8 cellular contexts compared by ENCODE assay signal in the genomic region with DNA sequence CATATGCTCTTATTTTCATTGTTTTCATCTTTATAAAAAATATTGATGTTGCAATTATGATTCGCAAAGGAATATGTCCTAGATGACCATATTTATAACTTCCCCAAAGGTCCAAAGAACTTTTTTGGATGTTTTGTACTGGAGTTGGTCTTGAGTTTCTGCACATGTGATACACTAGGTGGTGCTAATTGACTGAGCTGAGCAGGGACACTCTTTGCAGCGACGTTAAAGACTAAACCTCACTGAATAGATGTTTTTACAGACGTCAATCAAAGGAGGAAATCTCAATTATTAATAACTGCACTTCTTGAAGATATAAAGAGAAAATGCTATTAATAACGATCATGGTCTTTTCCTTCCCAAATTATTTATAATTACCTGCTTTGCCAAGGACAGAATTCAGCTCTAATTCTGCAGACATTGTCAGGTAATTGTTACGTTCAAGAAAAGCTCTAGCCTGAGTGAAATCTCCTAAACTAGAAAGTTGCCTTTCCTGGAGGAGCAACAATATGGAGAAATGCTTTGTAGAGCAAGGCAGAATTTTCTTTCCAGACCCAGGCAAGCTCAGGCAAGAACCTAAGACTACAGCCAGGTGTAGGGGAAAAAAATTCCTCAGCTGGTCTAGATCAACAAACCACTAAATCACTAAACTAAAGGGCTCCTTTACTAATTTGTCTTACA.
DNase-seq lines count a peak whose midpoint lies in the region; ATAC-seq and TF ChIP-seq lines count a peak whose summit lies in the region.

No MANE protein-coding gene starts in this region.

- TF ChIP-seq POLR2A in gastrocnemius medialis (IDR thresholded peaks at IDR 0.05), result no peak

- no peak for ATAC-seq in thoracic aorta (ENCODE audit: insufficient number of reproducible peaks, low FRiP score, low read depth)
- no peak for ATAC-seq in gastrocnemius medialis

- peaks cover 3% of the 10 kb centered on the region for H3K27me3 ChIP-seq in HAP-1 (ENCODE audit: low read depth)
- H3K27me3 ChIP-seq in thoracic aorta (replicated peaks; ENCODE audit: insufficient read depth), result no peaks in the 10 kb centered on the region
- no peaks in the 10 kb centered on the region for H3K27me3 ChIP-seq in gastrocnemius medialis

- H3K4me3 ChIP-seq in HAP-1, result no peak overlapping the region
- H3K4me3 ChIP-seq in fibroblast of mammary gland (ENCODE audit: control insufficient read depth, low read depth, low read length), result no peak overlapping the region
- no peak overlapping the region for H3K4me3 ChIP-seq in thoracic aorta
- H3K4me3 ChIP-seq in gastrocnemius medialis, result no peak overlapping the region

- H3K36me3 ChIP-seq in HAP-1 (replicated peaks), result no peaks in the 10 kb centered on the region
- H3K36me3 ChIP-seq in thoracic aorta, result no peaks in the 10 kb centered on the region
- H3K36me3 ChIP-seq in gastrocnemius medialis, result no peaks in the 10 kb centered on the region

- intact Hi-C loops in gastrocnemius medialis (cut with DNase I; ENCODE audit: low total_unique reads), result no loop called here

- H3K4me1 ChIP-seq in HAP-1, result no peaks in the 10 kb centered on the region
- peaks cover 0 to 8% of the 10 kb centered on the region in 2 donors for H3K4me1 ChIP-seq in thoracic aorta (ENCODE audit: control insufficient read depth in 1 of 2, low read depth in 2 of 2)
- no peaks in the 10 kb centered on the region for H3K4me1 ChIP-seq in gastrocnemius medialis

- H3K9me3 ChIP-seq in HAP-1, result no peaks in the 10 kb centered on the region
- no peaks in the 10 kb centered on the region for H3K9me3 ChIP-seq in thoracic aorta
- no peaks in the 10 kb centered on the region for H3K9me3 ChIP-seq in gastrocnemius medialis

- in situ Hi-C loops in HAP-1 (cut with MboI; ENCODE audit: low sequenced_read_pairs) (loop anchor here (10.0 kb wide), 1 partner anchor 171 kb away; no protein-coding TSS in a partner anchor), gastrocnemius medialis (cut with MboI; ENCODE audit: low sequenced_read_pairs in 4 of 4) (no loop called here)

- H3K27ac ChIP-seq in thoracic aorta (no peak overlapping the region), gastrocnemius medialis (no peak overlapping the region)

- DNase-seq in DMS 273 (lab: John Stamatoyannopoulos, UW; ENCODE audit: unreplicated experiment) (peak; percentile 62), DMS 273 treated with DMSO at 0.1 percent for 48 hours (lab: John Stamatoyannopoulos, UW) (no peak), HAP-1 (ENCODE audit: low spot score in 2 of 2) (peak; percentile 33 to 45), RKO (ENCODE audit: low spot score) (peak; percentile 60), fibroblast of mammary gland (ENCODE audit: low read depth) (peak; percentile 54), thoracic aorta (ENCODE audit: low spot score) (no peak), gastrocnemius medialis (no peak), occipital lobe (lab: John Stamatoyannopoulos, UW) (no peak)

- TF ChIP-seq CTCF in fibroblast of mammary gland (conservative IDR thresholded peaks at IDR 0.05; ENCODE audit: control insufficient read depth, insufficient read depth, low read depth, low read length), result peak; percentile 73
- TF ChIP-seq CTCF in thoracic aorta (IDR thresholded peaks at IDR 0.05), result peak; percentile 23
- TF ChIP-seq CTCF in gastrocnemius medialis (IDR thresholded peaks at IDR 0.05 in 4 of 5, conservative IDR thresholded peaks at IDR 0.05 in 1 of 5), result no peak

Comparison
In these comparisons a context has a peak if more than half of its experiments do, and no peak if none do; other contexts are left out.
1. DNase-seq: peak in DMS 273 (single experiment), HAP-1 (2 of 2), RKO (single experiment) and fibroblast of mammary gland (single experiment); none in DMS 273 treated with DMSO at 0.1 percent for 48 hours (single experiment), thoracic aorta (single experiment), gastrocnemius medialis (0 of 2) and occipital lobe (single experiment).
2. CTCF ChIP-seq: peak in fibroblast of mammary gland (single experiment) and thoracic aorta (single experiment); none in gastrocnemius medialis (0 of 5).